ENCODE assay signal across 8 cellular contexts in genomic region chr12:57479376-57480115, GRCh38. TPM values are rescaled to one million over a fixed set of nuclear protein-coding genes. Genes with fewer than 3 reads are reported as not detected.
DNase-seq lines count a peak whose midpoint lies in the region; ATAC-seq and TF ChIP-seq lines count a peak whose summit lies in the region.

ARHGAP9 (minus strand) TSS chr12:57479866; CDS start chr12:57479406, 460 bp downstream.

- H3K36me3 ChIP-seq in adrenal gland (replicated peaks in 1 of 2) (no peaks in the 10 kb centered on the region), rectal smooth muscle tissue (ENCODE audit: control insufficient read depth, insufficient read depth, low read length) (peaks cover 2% of the 10 kb centered on the region), WERI-Rb-1 (peaks cover 3% of the 10 kb centered on the region)

- H3K27me3 ChIP-seq in adrenal gland, result peaks cover 14% of the 10 kb centered on the region
- peaks cover 15% of the 10 kb centered on the region for H3K27me3 ChIP-seq in rectal smooth muscle tissue (ENCODE audit: control insufficient read depth, insufficient read depth, low read length)
- H3K27me3 ChIP-seq in WERI-Rb-1 (ENCODE audit: insufficient read depth, low read depth, severe bottlenecking), result no peaks in the 10 kb centered on the region

- DNase-seq in MV-4-11 (lab: John Stamatoyannopoulos, UW) (peak; percentile 45), adrenal gland (peak in 1 of 7 donors; percentile 18), NCI-H2171 (lab: John Stamatoyannopoulos, UW) (no peak), SW480 (ENCODE audit: low spot score) (no peak), NCI-H1436 treated with DMSO at 0.1 percent for 48 hours (lab: John Stamatoyannopoulos, UW) (no peak), WERI-Rb-1 (no peak)

- intact Hi-C loops in adrenal gland (cut with DNase I), result no loop called here

- peaks cover 11 to 14% of the 10 kb centered on the region in 2 donors for H3K4me1 ChIP-seq in adrenal gland (replicated peaks in 1 of 2)
- H3K4me1 ChIP-seq in rectal smooth muscle tissue (ENCODE audit: control insufficient read depth, insufficient read depth, low read length), result peaks cover 2% of the 10 kb centered on the region

- TF ChIP-seq CTCF in adrenal gland (IDR thresholded peaks at IDR 0.05) (no peak), WERI-Rb-1 (IDR thresholded peaks at IDR 0.05; ENCODE audit: low read depth, low read length) (no peak)

- TF ChIP-seq POLR2A in adrenal gland (IDR thresholded peaks at IDR 0.05), result no peak

- WGBS in adrenal gland, 4 donors, result 55 to 69% (median 65%) methylated on average over 5 to 6 of the region's 6 CpGs

- no peaks in the 10 kb centered on the region for H3K9me3 ChIP-seq in adrenal gland (replicated peaks in 1 of 3)
- H3K9me3 ChIP-seq in WERI-Rb-1 (ENCODE audit: severe bottlenecking), result no peaks in the 10 kb centered on the region

- ATAC-seq in GM18873 (IDR thresholded peaks at IDR 0.05; ENCODE audit: low FRiP score, unreplicated experiment), result peak; percentile 38

- H3K27ac ChIP-seq in adrenal gland, result peak within 1 kb of the TSS in 3 of 5 donors; percentile 51 to 86 (median 68)
- H3K27ac ChIP-seq in rectal smooth muscle tissue (ENCODE audit: low read depth, low read length), result no peak within 1 kb of the TSS
- H3K27ac ChIP-seq in WERI-Rb-1, result no peak within 1 kb of the TSS

- H3K4me3 ChIP-seq in adrenal gland, result no peak within 1 kb of the TSS
- H3K4me3 ChIP-seq in rectal smooth muscle tissue (ENCODE audit: low read length), result peak within 1 kb of the TSS; percentile 33
- H3K4me3 ChIP-seq in WERI-Rb-1 (ENCODE audit: low read depth, low read length), result no peak within 1 kb of the TSS

- H3K9ac ChIP-seq in rectal smooth muscle tissue (ENCODE audit: low read length), result peak within 1 kb of the TSS; percentile 14

RNA-seq across cellular contexts. Expression of gene ARHGAP9, which starts in this region (rescaled TPM):
- total RNA-seq in adrenal gland, result 10 to 100 TPM in 7 of 8 donors, 1 to 10 TPM in 1; 7.5 to 39.4 (median 16.8) TPM
- 10 to 100 TPM in 2 of 3 donors, 1 to 10 TPM in 1; 4.1 to 46.4 (median 19.4) TPM for polyA plus RNA-seq in adrenal gland

Comparison
In these comparisons a context has a peak if more than half of its experiments do, and no peak if none do; other contexts are left out.
1. H3K27ac ChIP-seq: peak in adrenal gland (3 of 5); none in rectal smooth muscle tissue (single experiment) and WERI-Rb-1 (single experiment).